1 cellular context compared by ENCODE assay signal in the genomic region with DNA sequence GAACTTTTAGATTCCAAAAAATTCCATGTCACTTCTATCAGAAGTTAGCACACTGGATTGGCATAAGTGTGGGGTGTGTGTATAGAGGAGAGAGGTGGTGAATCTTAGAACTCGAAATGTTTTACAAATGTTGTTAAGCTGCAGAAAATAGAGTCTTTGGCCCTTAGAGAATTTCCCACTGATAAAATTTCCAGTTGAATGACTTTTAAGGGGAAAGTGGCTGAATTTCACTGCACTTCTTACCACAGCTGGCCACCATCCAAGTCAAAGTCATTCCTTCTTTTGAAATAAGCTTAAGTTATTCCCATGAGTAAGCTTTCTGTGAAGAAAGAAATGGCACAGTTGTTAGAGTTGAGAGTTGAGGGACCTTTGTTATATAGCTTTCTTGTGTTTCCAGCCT.
TF ChIP-seq lines count a peak whose summit lies in the region.

No MANE protein-coding gene starts in this region.

TF ChIP-seq in HCT116, 20 proteins besides CTCF, POLR2A, EP300 and RAD21 (continued from another document):
- TF ChIP-seq, protein P1, sequence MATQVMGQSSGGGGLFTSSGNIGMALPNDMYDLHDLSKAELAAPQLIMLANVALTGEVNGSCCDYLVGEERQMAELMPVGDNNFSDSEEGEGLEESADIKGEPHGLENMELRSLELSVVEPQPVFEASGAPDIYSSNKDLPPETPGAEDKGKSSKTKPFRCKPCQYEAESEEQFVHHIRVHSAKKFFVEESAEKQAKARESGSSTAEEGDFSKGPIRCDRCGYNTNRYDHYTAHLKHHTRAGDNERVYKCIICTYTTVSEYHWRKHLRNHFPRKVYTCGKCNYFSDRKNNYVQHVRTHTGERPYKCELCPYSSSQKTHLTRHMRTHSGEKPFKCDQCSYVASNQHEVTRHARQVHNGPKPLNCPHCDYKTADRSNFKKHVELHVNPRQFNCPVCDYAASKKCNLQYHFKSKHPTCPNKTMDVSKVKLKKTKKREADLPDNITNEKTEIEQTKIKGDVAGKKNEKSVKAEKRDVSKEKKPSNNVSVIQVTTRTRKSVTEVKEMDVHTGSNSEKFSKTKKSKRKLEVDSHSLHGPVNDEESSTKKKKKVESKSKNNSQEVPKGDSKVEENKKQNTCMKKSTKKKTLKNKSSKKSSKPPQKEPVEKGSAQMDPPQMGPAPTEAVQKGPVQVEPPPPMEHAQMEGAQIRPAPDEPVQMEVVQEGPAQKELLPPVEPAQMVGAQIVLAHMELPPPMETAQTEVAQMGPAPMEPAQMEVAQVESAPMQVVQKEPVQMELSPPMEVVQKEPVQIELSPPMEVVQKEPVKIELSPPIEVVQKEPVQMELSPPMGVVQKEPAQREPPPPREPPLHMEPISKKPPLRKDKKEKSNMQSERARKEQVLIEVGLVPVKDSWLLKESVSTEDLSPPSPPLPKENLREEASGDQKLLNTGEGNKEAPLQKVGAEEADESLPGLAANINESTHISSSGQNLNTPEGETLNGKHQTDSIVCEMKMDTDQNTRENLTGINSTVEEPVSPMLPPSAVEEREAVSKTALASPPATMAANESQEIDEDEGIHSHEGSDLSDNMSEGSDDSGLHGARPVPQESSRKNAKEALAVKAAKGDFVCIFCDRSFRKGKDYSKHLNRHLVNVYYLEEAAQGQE (IDR thresholded peaks at IDR 0.05; ENCODE audit: low read depth) = no peak
- TF ChIP-seq ELF1 (IDR thresholded peaks at IDR 0.05; ENCODE audit: borderline replicate concordance, low read depth) (no peak), SP1 (IDR thresholded peaks at IDR 0.05; ENCODE audit: low read depth) (no peak), EGR1 (IDR thresholded peaks at IDR 0.05; ENCODE audit: low read depth) (no peak), EZH2phosphoT487 (IDR thresholded peaks at IDR 0.05; ENCODE audit: borderline replicate concordance) (no peak)
